Comparison of ENCODE assay signal across 19 cellular contexts in genomic region chr1:118143828-118144227, GRCh38. TPM values are rescaled to one million over a fixed set of nuclear protein-coding genes. Genes with fewer than 3 reads are reported as not detected.
"Had no signal": no experiment of that assay in that cellular context is flagged by ENCODE, and none has a peak within 500 bp of the region (broad histone marks: within the 10 kb centered on the region; RNA-seq: fewer than 3 reads in every experiment).

No MANE protein-coding gene starts in this region.

- FAIRE-seq: frontal cortex, keratinocyte had no signal

- H3K9me3 Mint-ChIP-seq: activated CD4-positive, alpha-beta memory T cell treated with anti-CD3 and anti-CD28 coated beads, Interleukin-2, amount 10 ng/mL, durations not matched to agents 7 days and 5 days; activated naive CD8-positive, alpha-beta T cell treated with anti-CD3 and anti-CD28 coated beads, Interleukin-2, amount 10 ng/mL, durations not matched to agents 7 days and 5 days had no signal

- H3K27ac ChIP-seq: ascending aorta, heart right ventricle, thoracic aorta had no signal

- H3K27me3 ChIP-seq: ascending aorta, heart right ventricle had no signal

- H3K36me3 Mint-ChIP-seq: activated naive CD8-positive, alpha-beta T cell treated with anti-CD3 and anti-CD28 coated beads, Interleukin-2, amount 10 ng/mL, durations not matched to agents 7 days and 5 days had no signal

- H3K27me3 Mint-ChIP-seq: activated naive CD8-positive, alpha-beta T cell treated with anti-CD3 and anti-CD28 coated beads, Interleukin-2, amount 10 ng/mL, durations not matched to agents 7 days and 5 days had no signal

- H3K36me3 ChIP-seq: ascending aorta, heart right ventricle, thoracic aorta had no signal

- H3K9me3 ChIP-seq: ascending aorta, heart right ventricle, thoracic aorta had no signal

- H3K4me3 Mint-ChIP-seq: activated CD4-positive, alpha-beta memory T cell treated with anti-CD3 and anti-CD28 coated beads, Interleukin-2, amount 10 ng/mL, durations not matched to agents 7 days and 5 days; activated naive CD8-positive, alpha-beta T cell treated with anti-CD3 and anti-CD28 coated beads, Interleukin-2, amount 10 ng/mL, durations not matched to agents 7 days and 5 days; activated T-cell treated with anti-CD3 and anti-CD28 coated beads, Interleukin-2, amount 50 U/mL, for 72 hours had no signal

- H3K27ac Mint-ChIP-seq: activated CD4-positive, alpha-beta memory T cell treated with anti-CD3 and anti-CD28 coated beads, Interleukin-2, amount 10 ng/mL, durations not matched to agents 7 days and 5 days; activated naive CD8-positive, alpha-beta T cell treated with anti-CD3 and anti-CD28 coated beads, Interleukin-2, amount 10 ng/mL, durations not matched to agents 7 days and 5 days; activated T-cell treated with anti-CD3 and anti-CD28 coated beads, Interleukin-2, amount 50 U/mL, for 72 hours had no signal

- H3K4me3 ChIP-seq: ascending aorta, heart right ventricle, thoracic aorta had no signal

- ATAC-seq: activated T-cell treated with anti-CD3 and anti-CD28 coated beads, Interleukin-2, amount 50 U/mL, for 72 hours; heart right ventricle; stimulated activated naive CD8-positive, alpha-beta T cell treated with anti-CD3 and anti-CD28 coated beads, Interleukin-15, Interleukin-2, amounts not matched to agents 100 U/mL and 50 U/mL, for 24 hours had no signal

- H3K4me1 ChIP-seq: ascending aorta, heart right ventricle had no signal

- DNase-seq: activated CD4-positive, alpha-beta memory T cell treated with anti-CD3 and anti-CD28 coated beads, Interleukin-2, amount 10 ng/mL, durations not matched to agents 7 days and 5 days; activated CD4-positive, CD25-positive, alpha-beta regulatory T cell treated with anti-CD3 and anti-CD28 coated beads, Interleukin-2, amount 50 U/mL, for 72 hours; activated gamma-delta T cell treated with Interleukin-2 at 50 U/mL for 16 hours; activated naive CD8-positive, alpha-beta T cell treated with anti-CD3 and anti-CD28 coated beads, Interleukin-2, amount 10 ng/mL, durations not matched to agents 7 days and 5 days; activated T-cell treated with anti-CD3 and anti-CD28 coated beads, Interleukin-2, amount 50 U/mL, for 72 hours; caudate nucleus; cortex of kidney; effector CD8-positive, alpha-beta T cell; heart right ventricle; stimulated activated CD4-positive, alpha-beta T cell treated with anti-CD3 and anti-CD28 coated beads, Interleukin-4, amount 100 ng/mL, for 1 hour; stimulated activated CD8-positive, alpha-beta memory T cell treated with anti-CD3 and anti-CD28 coated beads, Interleukin-4, amount 100 ng/mL, for 48 hours; stimulated activated naive CD8-positive, alpha-beta T cell treated with anti-CD3 and anti-CD28 coated beads, Interleukin-15, Interleukin-2, amounts not matched to agents 100 U/mL and 50 U/mL, for 24 hours had no signal

- H3K4me1 Mint-ChIP-seq: activated CD4-positive, alpha-beta memory T cell treated with anti-CD3 and anti-CD28 coated beads, Interleukin-2, amount 10 ng/mL, durations not matched to agents 7 days and 5 days; activated naive CD8-positive, alpha-beta T cell treated with anti-CD3 and anti-CD28 coated beads, Interleukin-2, amount 10 ng/mL, durations not matched to agents 7 days and 5 days had no signal

RNA-seq across cellular contexts. Expression of gene SPAG17, which starts 41.2 kb away (rescaled TPM):
- total RNA-seq: activated CD4-positive, alpha-beta memory T cell treated with anti-CD3 and anti-CD28 coated beads, Interleukin-2, amount 10 ng/mL, durations not matched to agents 7 days and 5 days; activated naive CD8-positive, alpha-beta T cell treated with anti-CD3 and anti-CD28 coated beads, Interleukin-2, amount 10 ng/mL, durations not matched to agents 7 days and 5 days; activated T-cell treated with anti-CD3 and anti-CD28 coated beads, Interleukin-2, amount 50 U/mL, for 72 hours; ascending aorta; pulmonary artery endothelial cell; T-helper 2 cell treated with Interferon-gamma antibody and Interleukin-4, amounts not matched to agents 100 ng/mL and 5 ng/mL, for 36 hours; thoracic aorta had no signal
- polyA plus RNA-seq: liver had no signal
